15 cellular contexts compared by ENCODE assay signal in genomic region chr19:7602240-7602934, GRCh38. TPM values are rescaled to one million over a fixed set of nuclear protein-coding genes. Genes with fewer than 3 reads are reported as not detected.
"Had no signal": no experiment of that assay in that cellular context is flagged by ENCODE, and none has a peak within 500 bp of the region (broad histone marks: within the 10 kb centered on the region; RNA-seq: fewer than 3 reads in every experiment).

No MANE protein-coding gene starts in this region.

- H3K9me3 ChIP-seq: heart left ventricle, right atrium auricular region, tibial nerve had no signal

- ATAC-seq: activated CD4-positive, CD25-positive, alpha-beta regulatory T cell treated with anti-CD3 and anti-CD28 coated beads, Interleukin-2, amount 50 U/mL, for 24 hours; foreskin keratinocyte; heart left ventricle had no signal

- H3K36me3 ChIP-seq: heart left ventricle, right atrium auricular region, tibial nerve had no signal

- H3K4me1 ChIP-seq: foreskin keratinocyte, heart left ventricle, right atrium auricular region, tibial nerve had no signal

- DNase-seq: activated gamma-delta T cell; activated T-cell treated with anti-CD3 and anti-CD28 coated beads, Interleukin-2, amount 50 U/mL, for 48 hours; endodermal cell; foreskin keratinocyte; heart left ventricle; small intestine had no signal

- H3K4me3 ChIP-seq: heart left ventricle, right atrium auricular region, tibial nerve had no signal

- H3K27me3 ChIP-seq: foreskin keratinocyte, right atrium auricular region had no signal

- H3K27ac ChIP-seq: foreskin keratinocyte, heart left ventricle, right atrium auricular region, tibial nerve had no signal

RNA-seq across cellular contexts. Expression of gene CAMSAP3, which starts 6.7 kb away (rescaled TPM):
- total RNA-seq: dermis microvascular lymphatic vessel endothelial cell, myocyte, posterior vena cava, tibial nerve had no signal

RNA-seq across cellular contexts. Expression of gene PCP2, which starts 31.1 kb away (rescaled TPM):
- total RNA-seq: bronchial epithelial cell, chondrocyte, dermis microvascular lymphatic vessel endothelial cell, myocyte, neural crest cell, posterior vena cava, right atrium auricular region, tibial nerve had no signal
- polyA plus RNA-seq: foreskin keratinocyte had no signal

RNA-seq across cellular contexts. Expression of gene STXBP2, which starts 34.5 kb away (rescaled TPM):
- total RNA-seq: myocyte had no signal
